ENCODE assay signal across 1 cellular context in genomic region chr10:80152820-80153219, GRCh38.
TF ChIP-seq lines count a peak whose summit lies in the region.

No MANE protein-coding gene starts in this region.

TF ChIP-seq in K562, 482 proteins besides CTCF, POLR2A, EP300 and RAD21 (continued from another document):
- TF ChIP-seq PRDM10 (IDR thresholded peaks at IDR 0.05; ENCODE audit: partially characterized antibody): no peak
- TF ChIP-seq JUNB (CRISPR knock-in tag; conservative IDR thresholded peaks at IDR 0.05): no peak
- no peak for TF ChIP-seq BDP1 (IDR thresholded peaks at IDR 0.05; ENCODE audit: insufficient read depth, insufficient read length)
- TF ChIP-seq ZNF316 (IDR thresholded peaks at IDR 0.05): peak; percentile 58
- TF ChIP-seq SP2 (IDR thresholded peaks at IDR 0.05; ENCODE audit: extremely low read depth, low read depth, low read length, poor library complexity, severe bottlenecking): no peak
- no peak for TF ChIP-seq SMAD3 (CRISPR knock-in tag; conservative IDR thresholded peaks at IDR 0.05)
- no peak for TF ChIP-seq ZBED1 (IDR thresholded peaks at IDR 0.05)
- TF ChIP-seq BRD4 (IDR thresholded peaks at IDR 0.05): no peak
- TF ChIP-seq SRSF7 (optimal IDR thresholded peaks at IDR 0.05; ENCODE audit: low read depth, low read length): no peak
